13 cellular contexts compared by ENCODE assay signal in the genomic region with DNA sequence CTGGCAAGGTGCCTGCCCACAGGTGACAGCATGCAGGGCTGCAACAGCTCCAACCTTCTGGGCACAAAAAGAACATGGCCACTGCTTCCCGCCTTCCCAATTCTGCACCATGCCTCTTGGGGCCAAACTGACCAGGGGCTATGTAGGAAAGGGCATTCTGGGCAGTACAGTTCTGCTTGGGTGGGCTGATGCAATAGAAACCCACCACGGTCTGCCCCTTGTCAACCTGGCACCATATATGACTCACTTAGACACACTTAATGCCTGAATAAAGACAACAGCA. TPM values are rescaled to one million over a fixed set of nuclear protein-coding genes. Genes with fewer than 3 reads are reported as not detected.
DNase-seq lines count a peak whose midpoint lies in the region; ATAC-seq and TF ChIP-seq lines count a peak whose summit lies in the region.
"Had no signal": no experiment of that assay in that cellular context is flagged by ENCODE, and none has a peak within 500 bp of the region (broad histone marks: within the 10 kb centered on the region; RNA-seq: fewer than 3 reads in every experiment).

No MANE protein-coding gene starts in this region.

- intact Hi-C loops in natural killer cell (cut with micrococcal nuclease), result no loop called here
- intact Hi-C loops in sciatic nerve (cut with DNase I), result no loop called here

- H3K4me3 Mint-ChIP-seq in natural killer cell treated with Interleukin-12 subunit alpha and Interleukin-12 subunit beta and Interleukin-15 and Interleukin-18, amount 100 ng/mL, for 72 hours, result no peak overlapping the region
- H3K4me3 Mint-ChIP-seq in natural killer cell (no peak overlapping the region), chondrocyte (ENCODE audit: unreplicated experiment) (no peak overlapping the region)
- no peak overlapping the region for H3K4me3 Mint-ChIP-seq in activated naive CD4-positive, alpha-beta T cell treated with anti-CD3 and anti-CD28 coated beads, Interleukin-2, amount 10 ng/mL, durations not matched to agents 7 days and 5 days

- no peaks in the 10 kb centered on the region for H3K36me3 Mint-ChIP-seq in natural killer cell treated with Interleukin-12 subunit alpha and Interleukin-12 subunit beta and Interleukin-15 and Interleukin-18, amount 100 ng/mL, for 72 hours
- H3K36me3 Mint-ChIP-seq in natural killer cell, result no peaks in the 10 kb centered on the region
- no peaks in the 10 kb centered on the region for H3K36me3 Mint-ChIP-seq in chondrocyte (ENCODE audit: low read depth)
- no peaks in the 10 kb centered on the region for H3K36me3 Mint-ChIP-seq in activated naive CD4-positive, alpha-beta T cell treated with anti-CD3 and anti-CD28 coated beads, Interleukin-2, amount 10 ng/mL, durations not matched to agents 7 days and 5 days

- H3K27me3 Mint-ChIP-seq in natural killer cell treated with Interleukin-12 subunit alpha and Interleukin-12 subunit beta and Interleukin-15 and Interleukin-18, amount 100 ng/mL, for 72 hours, result no peaks in the 10 kb centered on the region
- H3K27me3 Mint-ChIP-seq in natural killer cell (ENCODE audit: low read depth in 2 of 2), result no peaks in the 10 kb centered on the region
- H3K27me3 Mint-ChIP-seq in chondrocyte (ENCODE audit: low read depth), result peaks cover 9% of the 10 kb centered on the region
- H3K27me3 Mint-ChIP-seq in activated naive CD4-positive, alpha-beta T cell treated with anti-CD3 and anti-CD28 coated beads, Interleukin-2, amount 10 ng/mL, durations not matched to agents 7 days and 5 days, result no peaks in the 10 kb centered on the region

- DNase-seq in natural killer cell treated with Interleukin-12 subunit alpha and Interleukin-12 subunit beta and Interleukin-15 and Interleukin-18, amount 100 ng/mL, for 72 hours (ENCODE audit: low spot score), result peak; percentile 34
- DNase-seq in natural killer cell, result no peak
- peak; percentile 34 for DNase-seq in chondrocyte (ENCODE audit: low spot score)
- peak; percentile 25 for DNase-seq in sciatic nerve (ENCODE audit: low spot score)
- no peak for DNase-seq in activated naive CD4-positive, alpha-beta T cell treated with anti-CD3 and anti-CD28 coated beads, Interleukin-2, amount 10 ng/mL, durations not matched to agents 7 days and 5 days
- no peak for DNase-seq in NCI-H1694 treated with DMSO at 0.1 percent for 48 hours (lab: John Stamatoyannopoulos, UW)
- DNase-seq in epidermal melanocyte (ENCODE audit: insufficient read length, low spot score), result no peak
- DNase-seq: BE2C, DMS53, GF-D8 had no signal

- H3K27ac Mint-ChIP-seq in natural killer cell treated with Interleukin-12 subunit alpha and Interleukin-12 subunit beta and Interleukin-15 and Interleukin-18, amount 100 ng/mL, for 72 hours, result no peak overlapping the region
- H3K27ac Mint-ChIP-seq in natural killer cell (no peak overlapping the region), chondrocyte (ENCODE audit: unreplicated experiment) (no peak overlapping the region)
- H3K27ac Mint-ChIP-seq in activated naive CD4-positive, alpha-beta T cell treated with anti-CD3 and anti-CD28 coated beads, Interleukin-2, amount 10 ng/mL, durations not matched to agents 7 days and 5 days, result no peak overlapping the region

- TF ChIP-seq CTCF in natural killer cell (IDR thresholded peaks at IDR 0.05), result no peak
- no peak for TF ChIP-seq CTCF in chondrocyte (IDR thresholded peaks at IDR 0.05)

- CTCF ChIA-PET in activated naive CD4-positive, alpha-beta T cell treated with anti-CD3 and anti-CD28 coated beads, Interleukin-2, amount 10 ng/mL, durations not matched to agents 7 days and 5 days (lab: Charles Lee), result no interaction called here

- H3K4me1 Mint-ChIP-seq in natural killer cell treated with Interleukin-12 subunit alpha and Interleukin-12 subunit beta and Interleukin-15 and Interleukin-18, amount 100 ng/mL, for 72 hours (ENCODE audit: low read depth in 2 of 2), result no peaks in the 10 kb centered on the region
- H3K4me1 Mint-ChIP-seq in natural killer cell (no peaks in the 10 kb centered on the region), chondrocyte (ENCODE audit: low read depth) (no peaks in the 10 kb centered on the region)
- H3K4me1 Mint-ChIP-seq in activated naive CD4-positive, alpha-beta T cell treated with anti-CD3 and anti-CD28 coated beads, Interleukin-2, amount 10 ng/mL, durations not matched to agents 7 days and 5 days, result no peaks in the 10 kb centered on the region

- H3K9me3 Mint-ChIP-seq in natural killer cell treated with Interleukin-12 subunit alpha and Interleukin-12 subunit beta and Interleukin-15 and Interleukin-18, amount 100 ng/mL, for 72 hours, result no peaks in the 10 kb centered on the region
- H3K9me3 Mint-ChIP-seq in natural killer cell, result no peaks in the 10 kb centered on the region
- H3K9me3 Mint-ChIP-seq in chondrocyte (ENCODE audit: low read depth), result peaks cover 10% of the 10 kb centered on the region
- H3K9me3 Mint-ChIP-seq in activated naive CD4-positive, alpha-beta T cell treated with anti-CD3 and anti-CD28 coated beads, Interleukin-2, amount 10 ng/mL, durations not matched to agents 7 days and 5 days, result no peaks in the 10 kb centered on the region

- ATAC-seq in natural killer cell treated with Interleukin-12 subunit alpha and Interleukin-12 subunit beta and Interleukin-15 and Interleukin-18, amount 100 ng/mL, for 72 hours, result no peak
- ATAC-seq in natural killer cell, result no peak
- no peak for ATAC-seq in sciatic nerve
- ATAC-seq: A549 had no signal

RNA-seq across cellular contexts. Expression of gene FCN1, which starts 40.2 kb away (rescaled TPM):
- total RNA-seq in natural killer cell treated with Interleukin-12 subunit alpha and Interleukin-12 subunit beta and Interleukin-15 and Interleukin-18, amount 100 ng/mL, for 72 hours, result not detected
- 10 to 100 TPM; 22.7 to 70.3 (median 26.9) TPM for total RNA-seq in natural killer cell
- total RNA-seq in chondrocyte, result not detected in 3 replicates
- total RNA-seq in sciatic nerve, result 16.1 TPM
- total RNA-seq: H1, HT1080 had no signal

Comparison
In these comparisons a context has a peak if more than half of its experiments do, and no peak if none do; other contexts are left out.
1. DNase-seq: peak in natural killer cell treated with Interleukin-12 subunit alpha and Interleukin-12 subunit beta and Interleukin-15 and Interleukin-18, amount 100 ng/mL, for 72 hours (single experiment), chondrocyte (single experiment) and sciatic nerve (single experiment); none in natural killer cell (single experiment), activated naive CD4-positive, alpha-beta T cell treated with anti-CD3 and anti-CD28 coated beads, Interleukin-2, amount 10 ng/mL, durations not matched to agents 7 days and 5 days (single experiment), NCI-H1694 treated with DMSO at 0.1 percent for 48 hours (single experiment) and epidermal melanocyte (single experiment).
2. RNA of gene FCN1, which starts 40.2 kb away (total RNA-seq): 22.7 to 70.3 TPM in natural killer cell and 16.1 TPM in sciatic nerve (single experiment); not detected in natural killer cell treated with Interleukin-12 subunit alpha and Interleukin-12 subunit beta and Interleukin-15 and Interleukin-18, amount 100 ng/mL, for 72 hours and not detected in chondrocyte; every median in the first group is over 10 times any median in the second.